ENCODE assay signal across 8 cellular contexts in genomic region chr5:43066799-43067741, GRCh38. TPM values are rescaled to one million over a fixed set of nuclear protein-coding genes. Genes with fewer than 3 reads are reported as not detected.
DNase-seq lines count a peak whose midpoint lies in the region; ATAC-seq, FAIRE-seq and TF ChIP-seq lines count a peak whose summit lies in the region.

No MANE protein-coding gene starts in this region.

- peak overlapping the region; percentile 91 for H3K4me2 ChIP-seq in HCT116 (ENCODE audit: low read length)

- H3K9ac ChIP-seq in HCT116 (ENCODE audit: low read length) (peak overlapping the region; percentile 88), SK-N-MC (ENCODE audit: insufficient read length) (peak overlapping the region; percentile 92)

- TF ChIP-seq POLR2A in HCT116 (IDR thresholded peaks at IDR 0.05; ENCODE audit: borderline replicate concordance, extremely low read depth, insufficient read depth, insufficient read length) (peak; percentile 32), NB4 (IDR thresholded peaks at IDR 0.05; ENCODE audit: extremely low read depth, insufficient read length) (peak; percentile 92), thyroid gland (IDR thresholded peaks at IDR 0.05) (peak; percentile 40 to 83)

- peaks cover 12 to 24% of the 10 kb centered on the region in 2 experiments for H3K4me1 ChIP-seq in HCT116 (ENCODE audit: control insufficient read depth in 1 of 2, insufficient read depth in 2 of 2, low read length in 2 of 2)
- H3K4me1 ChIP-seq in pancreas, result peaks cover 8 to 16% (median 8%) of the 10 kb centered on the region in 3 donors
- peaks cover 34 to 38% of the 10 kb centered on the region in 2 donors for H3K4me1 ChIP-seq in thyroid gland

- DNase-seq in GDM1 (lab: John Stamatoyannopoulos, UW), result peak; percentile 80
- DNase-seq in HCT116 (ENCODE audit: low read depth, low spot score), result peak; percentile 85
- DNase-seq in NB4 (ENCODE audit: low read depth), result peak; percentile 95
- DNase-seq in SK-N-MC (ENCODE audit: low read depth, low spot score), result peak; percentile 92
- peak; percentile 75 to 96 (median 90) for DNase-seq in head of caudate nucleus
- peak; percentile 77 to 88 (median 81) for DNase-seq in pancreas
- DNase-seq in thyroid gland, result peak; percentile 89 to 91

- no peak for TF ChIP-seq RAD21 in HCT116 (IDR thresholded peaks at IDR 0.05; ENCODE audit: low read depth)

- TF ChIP-seq CTCF in HCT116 (IDR thresholded peaks at IDR 0.05 in 2 of 3, conservative IDR thresholded peaks at IDR 0.05 in 1 of 3; ENCODE audit: borderline replicate concordance in 1 of 3, insufficient read depth in 1 of 3, low read depth in 2 of 3, low read length in 2 of 3) (no peak), NB4 (IDR thresholded peaks at IDR 0.05; ENCODE audit: low read depth, low read length) (no peak), pancreas (IDR thresholded peaks at IDR 0.05) (no peak), thyroid gland (IDR thresholded peaks at IDR 0.05) (no peak)

- peak overlapping the region; percentile 10 for H2AFZ ChIP-seq in HCT116 (ENCODE audit: low read depth, low read length, poor library complexity, severe bottlenecking)

- POLR2A ChIA-PET in HCT116 (lab: Charles Lee), result no interaction called here

- no peaks in the 10 kb centered on the region for H3K27me3 Mint-ChIP-seq in activated naive CD8-positive, alpha-beta T cell

- no peaks in the 10 kb centered on the region for H4K20me1 ChIP-seq in HCT116 (ENCODE audit: insufficient read depth)

- WGBS in pancreas, 2 donors, result 1% methylated on average over 45 of the region's 45 CpGs
- WGBS in thyroid gland, 2 donors, result 2% methylated on average over 27 to 45 of the region's 45 CpGs

- TSS peak; percentile 38 for BruUV-seq in HCT116 (replicated peaks; lab: Mats Ljungman, UMichigan)

- RAD21 ChIA-PET in HCT116 (lab: Charles Lee; ENCODE audit: low non-redundant PET in 1 of 2, low total read pairs in 2 of 2, uncharacterized antibody in 2 of 2, unreplicated experiment in 2 of 2), result no interaction called here

- peak overlapping the region; percentile 97 for H3K4me3 Mint-ChIP-seq in activated naive CD8-positive, alpha-beta T cell

- peaks cover 9% of the 10 kb centered on the region for H3K79me2 ChIP-seq in HCT116 (ENCODE audit: insufficient read depth, low read length)

- CTCF ChIA-PET in HCT116 (lab: Charles Lee), result no interaction called here

- no peaks in the 10 kb centered on the region for H3K9me3 Mint-ChIP-seq in activated naive CD8-positive, alpha-beta T cell (ENCODE audit: low read depth)

- H3K27ac ChIP-seq in HCT116 (ENCODE audit: low read depth, low read length) (peak overlapping the region; percentile 93), SK-N-MC (peak overlapping the region; percentile 97), pancreas (peak overlapping the region; percentile 92 to 100 (median 99)), thyroid gland (peak overlapping the region; percentile 97 to 100 (median 100))

- H3K27me3 ChIP-seq in HCT116 (ENCODE audit: insufficient read depth, low read length) (no peaks in the 10 kb centered on the region), pancreas (no peaks in the 10 kb centered on the region), thyroid gland (no peaks in the 10 kb centered on the region)

- H3K36me3 Mint-ChIP-seq in activated naive CD8-positive, alpha-beta T cell, result peaks cover 10% of the 10 kb centered on the region

- peaks cover 0 to 5% of the 10 kb centered on the region in 2 experiments; a peak in 1 of 4 replicates for H3K36me3 ChIP-seq in HCT116 (ENCODE audit: control insufficient read depth in 1 of 2, insufficient read depth in 2 of 2, low read length in 2 of 2)
- peaks cover 10% of the 10 kb centered on the region; the same call in 1 of the 2 replicates for H3K36me3 ChIP-seq in SK-N-MC (ENCODE audit: insufficient read depth, low read length)
- H3K36me3 ChIP-seq in pancreas, result peaks cover 0 to 8% (median 0%) of the 10 kb centered on the region in 3 donors
- peaks cover 9 to 10% of the 10 kb centered on the region in 2 donors for H3K36me3 ChIP-seq in thyroid gland

- peak overlapping the region; percentile 76 to 77 for H3K4me3 ChIP-seq in HCT116 (replicated peaks in 1 of 2; ENCODE audit: low read depth in 1 of 2, low read length in 2 of 2)
- peak overlapping the region; percentile 84 for H3K4me3 ChIP-seq in NB4 (ENCODE audit: low read depth, low read length)
- H3K4me3 ChIP-seq in SK-N-MC, result peak overlapping the region; percentile 99
- peak overlapping the region; percentile 49 to 71 (median 62) for H3K4me3 ChIP-seq in pancreas
- peak overlapping the region; percentile 27 to 85 (median 85) for H3K4me3 ChIP-seq in thyroid gland (replicated peaks in 1 of 3)

- peaks cover 42% of the 10 kb centered on the region for H3K4me1 Mint-ChIP-seq in activated naive CD8-positive, alpha-beta T cell (ENCODE audit: low read depth)

- FAIRE-seq in pancreas (lab: Jason Lieb, UNC), result no peak

- no peaks in the 10 kb centered on the region for H3K9me3 ChIP-seq in HCT116 (ENCODE audit: control insufficient read depth in 1 of 2, insufficient read depth in 1 of 2, low read depth in 1 of 2, low read length in 2 of 2)
- no peaks in the 10 kb centered on the region for H3K9me3 ChIP-seq in SK-N-MC (ENCODE audit: low read depth, low read length)
- H3K9me3 ChIP-seq in pancreas, result no peaks in the 10 kb centered on the region
- H3K9me3 ChIP-seq in thyroid gland, result no peaks in the 10 kb centered on the region

- peak overlapping the region; percentile 99 for H3K27ac Mint-ChIP-seq in activated naive CD8-positive, alpha-beta T cell

- intact Hi-C loops in HCT116 (cut with micrococcal nuclease), result loop anchor here (2.0 to 5.0 kb wide), 2 partner anchors 154 to 320 kb away; no protein-coding TSS in a partner anchor
- intact Hi-C loops in head of caudate nucleus (cut with DNase I), result loop anchor here (10.0 kb wide), 1 partner anchor 58 kb away; the partner anchor contains the start of gene ZNF131
- intact Hi-C loops in pancreas (cut with DNase I), result no loop called here
- intact Hi-C loops in thyroid gland (cut with DNase I), result no loop called here

- H3K9me2 ChIP-seq in HCT116 (ENCODE audit: insufficient read depth), result no peaks in the 10 kb centered on the region

- peak; percentile 63 for ATAC-seq in HCT116
- peak; percentile 70 to 84 (median 78) for ATAC-seq in pancreas

TF ChIP-seq in HCT116, 20 proteins besides CTCF, POLR2A, EP300 and RAD21:
- TF ChIP-seq SRF (IDR thresholded peaks at IDR 0.05; ENCODE audit: low read depth) (no peak), POLR2AphosphoS5 (IDR thresholded peaks at IDR 0.05; ENCODE audit: low read depth, low read length) (peak; percentile 75), MAX (IDR thresholded peaks at IDR 0.05) (peak; percentile 55), CBX3 (IDR thresholded peaks at IDR 0.05; ENCODE audit: low read depth) (no peak), CEBPB (IDR thresholded peaks at IDR 0.05; ENCODE audit: low read depth) (no peak), SIN3A (IDR thresholded peaks at IDR 0.05; ENCODE audit: low read depth) (peak; percentile 59), SP1 (IDR thresholded peaks at IDR 0.05; ENCODE audit: low read depth) (0 out of 2 replicates have a peak, but pooled peaks have one; percentile 19), YY1 (IDR thresholded peaks at IDR 0.05; ENCODE audit: extremely low read depth, insufficient replicate concordance, low read depth, low read length) (peak; percentile 65), ZFX (IDR thresholded peaks at IDR 0.05) (no peak; the same call in 1 of the 2 replicates)
TF ChIP-seq in HCT116: peak in this region for 5.

RNA-seq across cellular contexts. Expression of gene ANXA2R, which starts 27.0 kb away (rescaled TPM):
- total RNA-seq in HCT116 (2021; ENCODE audit: unreplicated experiment) (0.37 TPM), pancreas (under 1 TPM; 0.32 to 0.90 (median 0.47) TPM), thyroid gland (1 to 10 TPM; 1.2 to 6.3 (median 4.0) TPM)
- 0.30 and 0.34 TPM in 2 replicates for polyA plus RNA-seq in HCT116 (2012)
- polyA plus RNA-seq in pancreas, result 1 to 10 TPM in 1 of 2 donors, under 1 TPM in 1; 0.87 to 1.9 TPM

RNA-seq across cellular contexts. Expression of gene ZNF131, which starts 53.6 kb away (rescaled TPM):
- total RNA-seq in HCT116 (2021; ENCODE audit: unreplicated experiment) (34.1 TPM), pancreas (10 to 100 TPM in 5 of 6 donors, 1 to 10 TPM in 1; 9.7 to 16.0 (median 12.3) TPM), thyroid gland (10 to 100 TPM; 38.4 to 48.2 (median 44.2) TPM)
- polyA plus RNA-seq in HCT116 (2012), result 16.7 and 22.1 TPM in 2 replicates
- polyA plus RNA-seq in pancreas, result 10 to 100 TPM; 17.9 to 20.5 TPM

Comparison
In these comparisons a context has a peak if more than half of its experiments do, and no peak if none do; other contexts are left out.
1. Peak in every context shown above with its lines: DNase-seq, ATAC-seq, H3K4me3 ChIP-seq and H3K27ac ChIP-seq.
2. POLR2A ChIP-seq: peak in every context shown above with its lines; median percentile 92 in NB4; 62 in thyroid gland; 32 in HCT116.
3. intact Hi-C loops: an anchor here in HCT116 (2.0 to 5.0 kb wide) and head of caudate nucleus (10.0 kb wide); none called in pancreas and thyroid gland.